Comparison of ENCODE assay signal across 8 cellular contexts in the genomic region with DNA sequence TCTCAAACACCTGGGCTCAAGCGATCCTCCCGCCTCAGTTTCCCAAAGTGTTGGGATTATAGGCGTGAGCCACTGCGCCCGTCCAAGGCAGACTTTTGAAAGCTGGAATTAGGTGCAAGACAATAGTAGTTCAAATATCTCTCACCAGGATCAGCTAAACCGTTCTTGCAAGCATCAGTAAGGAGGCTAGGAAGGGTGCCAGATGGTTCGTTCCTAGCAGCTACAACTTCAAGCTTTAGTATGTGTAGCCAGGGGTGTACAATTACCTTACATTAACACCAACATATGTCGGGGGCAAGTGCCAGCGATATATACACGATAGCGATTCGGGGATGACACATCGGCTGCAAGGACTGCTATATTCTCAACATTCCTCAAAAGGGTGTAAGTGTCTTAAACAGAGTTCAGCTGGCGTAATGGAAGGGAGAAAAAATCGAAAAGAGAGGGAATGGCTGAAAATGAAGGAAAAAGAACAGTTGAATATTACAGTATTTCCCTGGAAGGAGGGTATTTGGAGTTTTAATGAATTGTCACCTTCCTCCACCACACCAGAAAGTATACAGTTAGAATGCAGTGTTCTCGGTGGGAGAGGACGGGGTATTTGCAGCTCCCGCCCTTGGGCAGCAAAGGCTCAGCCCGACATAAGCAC. TPM values are rescaled to one million over a fixed set of nuclear protein-coding genes. Genes with fewer than 3 reads are reported as not detected.
DNase-seq lines count a peak whose midpoint lies in the region; ATAC-seq and TF ChIP-seq lines count a peak whose summit lies in the region.

No MANE protein-coding gene starts in this region.

- no peaks in the 10 kb centered on the region for H4K20me1 ChIP-seq in osteoblast (ENCODE audit: insufficient read depth, low read length)

- H3K4me1 ChIP-seq in osteoblast (ENCODE audit: insufficient read depth, low read length): peaks cover 16% of the 10 kb centered on the region

- H3K79me2 ChIP-seq in osteoblast (ENCODE audit: insufficient read depth, low read length): peaks cover 48% of the 10 kb centered on the region

- H3K27ac ChIP-seq in osteoblast (ENCODE audit: low read depth, low read length): peak overlapping the region; percentile 78

- H2AFZ ChIP-seq in osteoblast (ENCODE audit: low read length): peak overlapping the region; percentile 99

- no peaks in the 10 kb centered on the region for H3K9me3 ChIP-seq in osteoblast (ENCODE audit: low read depth, low read length)

- DNase-seq in EH (ENCODE audit: low read depth) (peak; percentile 60), foreskin fibroblast (peak; percentile 48 to 73), osteoblast (ENCODE audit: insufficient read length, low spot score, missing footprints) (peak; percentile 84), NCI-H345 treated with DMSO at 0.1 percent for 48 hours (lab: John Stamatoyannopoulos, UW; ENCODE audit: unreplicated experiment) (no peak)
- DNase-seq in effector CD4-positive, alpha-beta T cell: no peak

- H3K4me2 ChIP-seq in osteoblast (ENCODE audit: insufficient read depth, low read length): peak overlapping the region; percentile 100

- ATAC-seq in HG03175 (IDR thresholded peaks at IDR 0.05; ENCODE audit: unreplicated experiment) (peak; percentile 18), HG03039 (IDR thresholded peaks at IDR 0.05; ENCODE audit: unreplicated experiment) (no peak)

- H3K4me3 ChIP-seq in WI38 (ENCODE audit: low read depth, low read length) (peak overlapping the region; percentile 74), foreskin fibroblast (ENCODE audit: low read depth in 1 of 2, low read length in 2 of 2) (peak overlapping the region; percentile 81 to 85), osteoblast (ENCODE audit: insufficient read depth, low read length) (peak overlapping the region; percentile 92)

- no peaks in the 10 kb centered on the region for H3K36me3 ChIP-seq in osteoblast (ENCODE audit: insufficient read depth, low read length)

- no peaks in the 10 kb centered on the region for H3K27me3 ChIP-seq in osteoblast (ENCODE audit: insufficient read depth, low read length)

- TF ChIP-seq CTCF in WI38 (IDR thresholded peaks at IDR 0.05; ENCODE audit: low read depth, low read length) (no peak), foreskin fibroblast (IDR thresholded peaks at IDR 0.05; ENCODE audit: low read depth, low read length) (no peak), osteoblast (IDR thresholded peaks at IDR 0.05; ENCODE audit: extremely low read depth, low read depth, low read length) (no peak)

RNA-seq across cellular contexts. Expression of a gene that starts 0.6 kb away (rescaled TPM):
- total RNA-seq in osteoblast: 433 and 436 TPM in 2 replicates

Comparison
In these comparisons a context has a peak if more than half of its experiments do, and no peak if none do; other contexts are left out.
1. DNase-seq: peak in EH (single experiment), foreskin fibroblast (2 of 2) and osteoblast (single experiment); none in effector CD4-positive, alpha-beta T cell (single experiment) and NCI-H345 treated with DMSO at 0.1 percent for 48 hours (single experiment).
2. Peak in every context shown above with its lines, with median percentiles within 50 percentile points of each other: H3K4me3 ChIP-seq.